In the genomic region with DNA sequence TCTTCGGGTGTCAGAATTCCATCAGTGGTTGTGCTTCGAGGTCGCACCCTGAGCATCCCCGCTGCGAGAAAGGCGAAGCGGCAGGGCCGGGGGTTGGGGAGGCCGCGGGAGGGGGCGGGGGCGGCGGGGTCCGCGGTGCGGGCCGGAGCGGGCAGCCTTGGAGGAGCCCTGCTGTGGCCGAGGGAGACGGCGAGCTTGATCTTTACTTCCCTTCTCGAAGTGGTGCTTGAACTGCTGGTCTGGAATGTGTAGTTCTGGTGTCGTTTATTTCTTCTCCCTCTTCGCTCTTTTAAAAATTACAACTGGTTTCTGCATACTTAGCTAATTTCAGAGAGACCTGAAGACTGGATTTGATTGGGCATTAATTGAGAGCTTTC, we compare ENCODE assay signal across 8 cellular contexts. TPM values are rescaled to one million over a fixed set of nuclear protein-coding genes. Genes with fewer than 3 reads are reported as not detected.
A peak's percentile ranks its signal among the peaks of the same experiment; 100 is the strongest.
DNase-seq lines count a peak whose midpoint lies in the region; ATAC-seq and TF ChIP-seq lines count a peak whose summit lies in the region.

No MANE protein-coding gene starts in this region.

- DNase-seq in NCI-H1092 treated with DMSO at 0.1 percent for 48 hours (lab: John Stamatoyannopoulos, UW) (peak; percentile 37), NCI-H1092 (lab: John Stamatoyannopoulos, UW) (no peak), SJSA1 (ENCODE audit: low read depth in 1 of 2, low spot score in 2 of 2) (no peak), epithelial cell of proximal tubule (ENCODE audit: low read depth) (no peak), H4 (ENCODE audit: low spot score) (no peak)
- DNase-seq in naive thymus-derived CD8-positive, alpha-beta T cell: no peak
- no peak for DNase-seq in activated CD8-positive, alpha-beta memory T cell treated with anti-CD3 and anti-CD28 coated beads for 24 hours
- DNase-seq in stimulated activated CD4-positive, alpha-beta T cell treated with anti-CD3 and anti-CD28 coated beads, Interleukin-12 subunit alpha, Interleukin-12 subunit beta, amount 100 ng/mL, for 4 hours: no peak

- H3K4me3 ChIP-seq in SJSA1 (peak overlapping the region; percentile 92), epithelial cell of proximal tubule (ENCODE audit: low read depth, low read length) (peak overlapping the region; percentile 84)

- no peaks in the 10 kb centered on the region for H3K27me3 ChIP-seq in SJSA1 (replicated peaks)

- no peak for TF ChIP-seq CTCF in epithelial cell of proximal tubule (conservative IDR thresholded peaks at IDR 0.05; ENCODE audit: low read depth, low read length)

- peaks cover 2% of the 10 kb centered on the region; the same call in 1 of the 2 replicates for H3K36me3 ChIP-seq in SJSA1

- no peaks in the 10 kb centered on the region for H3K9me3 ChIP-seq in SJSA1 (replicated peaks)

- H3K9me3 Mint-ChIP-seq in naive thymus-derived CD8-positive, alpha-beta T cell: no peaks in the 10 kb centered on the region

- H3K4me1 Mint-ChIP-seq in naive thymus-derived CD8-positive, alpha-beta T cell: peaks cover 12 to 38% (median 20%) of the 10 kb centered on the region in 4 donors

- POLR2A ChIA-PET in naive thymus-derived CD8-positive, alpha-beta T cell (lab: Charles Lee): interaction anchor here (1.3 to 3.6 kb wide), 3 partner anchors 61 to 175 kb away, joined by 3 to 62 read pairs (median 5); a partner anchor contains a TSS

- H3K27ac Mint-ChIP-seq in naive thymus-derived CD8-positive, alpha-beta T cell: peak overlapping the region in 7 of 10 donors; percentile 40 to 90 (median 76)

- H3K27ac ChIP-seq in SJSA1: no peak overlapping the region

- no peaks in the 10 kb centered on the region for H3K36me3 Mint-ChIP-seq in naive thymus-derived CD8-positive, alpha-beta T cell

- peak overlapping the region; percentile 78 to 91 (median 87) for H3K4me3 Mint-ChIP-seq in naive thymus-derived CD8-positive, alpha-beta T cell

- peaks cover 5% of the 10 kb centered on the region for H3K4me1 ChIP-seq in SJSA1 (replicated peaks)

- no peak for ATAC-seq in naive thymus-derived CD8-positive, alpha-beta T cell

- H3K27me3 Mint-ChIP-seq in naive thymus-derived CD8-positive, alpha-beta T cell: peaks cover 0 to 9% (median 2%) of the 10 kb centered on the region in 5 donors

RNA-seq across cellular contexts. Expression of a gene that starts 1.1 kb away (rescaled TPM):
- total RNA-seq in SJSA1 (2014; rRNA removed; shearing (Covaris generic)): 137 and 149 TPM in 2 replicates
- total RNA-seq in epithelial cell of proximal tubule: 323 and 548 TPM in 2 replicates
- 10 to 100 TPM; 49.1 to 54.4 TPM for total RNA-seq in naive thymus-derived CD8-positive, alpha-beta T cell
- 10 to 100 TPM; 26.2 to 35.1 (median 26.8) TPM for polyA plus RNA-seq in naive thymus-derived CD8-positive, alpha-beta T cell
- total RNA-seq in H4 (2014; rRNA removed; shearing (Covaris generic)): 122 and 146 TPM in 2 replicates
